In genomic region chr15:92682772-92683510, GRCh38 we compare ENCODE assay signal across 15 cellular contexts. TPM values are rescaled to one million over a fixed set of nuclear protein-coding genes. Genes with fewer than 3 reads are reported as not detected.
DNase-seq lines count a peak whose midpoint lies in the region; TF ChIP-seq lines count a peak whose summit lies in the region.
"Had no signal": no experiment of that assay in that cellular context is flagged by ENCODE, and none has a peak within 500 bp of the region (broad histone marks: within the 10 kb centered on the region; RNA-seq: fewer than 3 reads in every experiment).

No MANE protein-coding gene starts in this region.

- H3K27me3 ChIP-seq in breast epithelium (no peaks in the 10 kb centered on the region), mammary epithelial cell (ENCODE audit: insufficient read depth, low read length) (no peaks in the 10 kb centered on the region)
- H3K27me3 ChIP-seq: ovary had no signal

- peak overlapping the region; percentile 61 to 85 for H3K27ac ChIP-seq in breast epithelium
- no peak overlapping the region for H3K27ac ChIP-seq in mammary epithelial cell (ENCODE audit: insufficient read depth, low read depth, low read length)
- H3K27ac ChIP-seq: 22Rv1, ovary had no signal

- H3K9me3 Mint-ChIP-seq in nephron: peaks cover 2% of the 10 kb centered on the region
- H3K9me3 Mint-ChIP-seq: activated naive CD8-positive, alpha-beta T cell treated with anti-CD3 and anti-CD28 coated beads, Interleukin-2, amount 10 ng/mL, durations not matched to agents 7 days and 5 days had no signal

- H3K4me1 Mint-ChIP-seq in nephron: peaks cover 34% of the 10 kb centered on the region
- H3K4me1 Mint-ChIP-seq: activated naive CD8-positive, alpha-beta T cell treated with anti-CD3 and anti-CD28 coated beads, Interleukin-2, amount 10 ng/mL, durations not matched to agents 7 days and 5 days; central memory CD8-positive, alpha-beta T cell had no signal

- H3K36me3 ChIP-seq in breast epithelium: no peaks in the 10 kb centered on the region
- H3K36me3 ChIP-seq in mammary epithelial cell (ENCODE audit: insufficient read depth, low read length): no peaks in the 10 kb centered on the region
- H3K36me3 ChIP-seq: ovary had no signal

- H3K4me1 ChIP-seq in breast epithelium (no peaks in the 10 kb centered on the region), mammary epithelial cell (ENCODE audit: insufficient read depth, low read length) (no peaks in the 10 kb centered on the region)

- no peak for TF ChIP-seq CTCF in breast epithelium (IDR thresholded peaks at IDR 0.05)
- TF ChIP-seq CTCF in mammary epithelial cell (conservative IDR thresholded peaks at IDR 0.05 in 1 of 2, IDR thresholded peaks at IDR 0.05 in 1 of 2; ENCODE audit: extremely low read depth in 1 of 2, insufficient read depth in 1 of 2, low read depth in 1 of 2, low read length in 2 of 2): no peak
- TF ChIP-seq CTCF in nephron (IDR thresholded peaks at IDR 0.05; ENCODE audit: unreplicated experiment in 3 of 3): no peak

- H3K36me3 Mint-ChIP-seq in nephron (ENCODE audit: low read depth): peaks cover 2% of the 10 kb centered on the region
- H3K36me3 Mint-ChIP-seq: activated naive CD8-positive, alpha-beta T cell treated with anti-CD3 and anti-CD28 coated beads, Interleukin-2, amount 10 ng/mL, durations not matched to agents 7 days and 5 days had no signal

- BruUV-seq in mammary epithelial cell (replicated peaks; lab: Mats Ljungman, UMichigan): no TSS peak

- intact Hi-C loops in breast epithelium (cut with DNase I; ENCODE audit: low total_unique reads): no loop called here
- intact Hi-C loops in mammary epithelial cell (cut with micrococcal nuclease): loop anchor here (1.0 kb wide), 1 partner anchor 162 kb away; no protein-coding TSS in a partner anchor

- H2AFZ ChIP-seq in mammary epithelial cell (ENCODE audit: low read depth, low read length): no peak overlapping the region

- CTCF ChIA-PET in mammary epithelial cell (lab: Charles Lee; ENCODE audit: low non-redundant PET): no interaction called here

- peak overlapping the region in 2 of 3 experiments; percentile 69 to 83 for H3K27ac Mint-ChIP-seq in nephron
- H3K27ac Mint-ChIP-seq: activated naive CD8-positive, alpha-beta T cell treated with anti-CD3 and anti-CD28 coated beads, Interleukin-2, amount 10 ng/mL, durations not matched to agents 7 days and 5 days; CD4-positive, alpha-beta T cell had no signal

- H3K4me2 ChIP-seq in mammary epithelial cell (ENCODE audit: insufficient read depth, low read depth, low read length): no peak overlapping the region

- no peak for TF ChIP-seq POLR2A in breast epithelium (IDR thresholded peaks at IDR 0.05)

- in situ Hi-C loops in mammary epithelial cell (cut with MboI; ENCODE audit: low sequenced_read_pairs in 2 of 2): no loop called here

- H4K20me1 ChIP-seq in mammary epithelial cell (ENCODE audit: insufficient read depth, low read length): no peaks in the 10 kb centered on the region

- H3K27me3 Mint-ChIP-seq in nephron (ENCODE audit: low read depth): no peaks in the 10 kb centered on the region
- H3K27me3 Mint-ChIP-seq: activated naive CD8-positive, alpha-beta T cell treated with anti-CD3 and anti-CD28 coated beads, Interleukin-2, amount 10 ng/mL, durations not matched to agents 7 days and 5 days had no signal

- WGBS in mammary epithelial cell (ENCODE audit: low coverage, missing lambda C conversion rate): 69% methylated on average over 7 of the region's 7 CpGs

- DNase-seq in breast epithelium (ENCODE audit: low spot score in 2 of 2): no peak
- DNase-seq in mammary epithelial cell: no peak
- DNase-seq in fibroblast of gingiva (ENCODE audit: low read depth): peak; percentile 66
- no peak for DNase-seq in stimulated activated CD4-positive, alpha-beta T cell treated with anti-CD3 and anti-CD28 coated beads, Interleukin-2, amount 100 ng/mL, for 48 hours
- DNase-seq in NCI-H510A (lab: John Stamatoyannopoulos, UW): no peak
- DNase-seq in SKM-1 (lab: John Stamatoyannopoulos, UW; ENCODE audit: unreplicated experiment): no peak
- no peak for DNase-seq in NCI-H2227 (lab: John Stamatoyannopoulos, UW; ENCODE audit: unreplicated experiment)
- DNase-seq: activated CD4-positive, alpha-beta T cell treated with anti-CD3 and anti-CD28 coated beads, Interleukin-2, amount 50 U/mL, for 4 hours; activated naive CD8-positive, alpha-beta T cell treated with anti-CD3 and anti-CD28 coated beads, Interleukin-2, amount 10 ng/mL, durations not matched to agents 7 days and 5 days; activated T-cell treated with anti-CD3 and anti-CD28 coated beads, Interleukin-2, amount 50 U/mL, for 48 hours; CD4-positive, alpha-beta T cell had no signal

- H3K9me3 ChIP-seq in breast epithelium (no peaks in the 10 kb centered on the region), mammary epithelial cell (replicated peaks; ENCODE audit: insufficient read depth, low read length) (no peaks in the 10 kb centered on the region)
- H3K9me3 ChIP-seq: ovary had no signal

- peak overlapping the region in 1 of 3 experiments; percentile 17 for H3K4me3 Mint-ChIP-seq in nephron
- H3K4me3 Mint-ChIP-seq: activated naive CD8-positive, alpha-beta T cell treated with anti-CD3 and anti-CD28 coated beads, Interleukin-2, amount 10 ng/mL, durations not matched to agents 7 days and 5 days; CD4-positive, alpha-beta T cell; central memory CD8-positive, alpha-beta T cell had no signal

- dilution Hi-C loops in mammary epithelial cell (cut with HindIII; ENCODE audit: low sequenced_read_pairs): no loop called here

- H3K79me2 ChIP-seq in mammary epithelial cell (ENCODE audit: insufficient read depth, low read length): no peaks in the 10 kb centered on the region

- H3K4me3 ChIP-seq in breast epithelium: no peak overlapping the region
- no peak overlapping the region for H3K4me3 ChIP-seq in mammary epithelial cell (replicated peaks in 1 of 3; ENCODE audit: insufficient read depth in 1 of 3, low read depth in 2 of 3, low read length in 3 of 3)
- H3K4me3 ChIP-seq: ovary had no signal

- H3K9ac ChIP-seq in mammary epithelial cell (ENCODE audit: insufficient read depth, low read length): no peak overlapping the region

RNA-seq across cellular contexts. Expression of gene FAM174B, which starts 27.4 kb away (rescaled TPM):
- 10 to 100 TPM in 2 of 3 donors, 1 to 10 TPM in 1; 4.3 to 34.7 (median 20.6) TPM for total RNA-seq in breast epithelium
- total RNA-seq in mammary epithelial cell: 1 to 10 TPM in 1 of 2 donors, under 1 TPM in 1; 0.87 to 1.7 TPM
- 0.44 TPM for polyA plus RNA-seq in mammary epithelial cell
- not detected for polyA minus RNA-seq in mammary epithelial cell
